ENCODE assay signal across 22 cellular contexts in genomic region chr18:49716035-49716434, GRCh38.
"Had no signal": no experiment of that assay in that cellular context is flagged by ENCODE, and none has a peak within 500 bp of the region (broad histone marks: within the 10 kb centered on the region; RNA-seq: fewer than 3 reads in every experiment).

No MANE protein-coding gene starts in this region.

- DNase-seq: activated CD4-positive, alpha-beta T cell treated with anti-CD3 and anti-CD28 coated beads for 1 hour; activated CD4-positive, alpha-beta T cell treated with anti-CD3 and anti-CD28 coated beads, Interleukin-2, amount 50 U/mL, for 1 hour; activated CD8-positive, alpha-beta T cell treated with anti-CD3 and anti-CD28 coated beads for 36 hours; activated gamma-delta T cell treated with Interleukin-2 at 50 U/mL for 16 hours; activated naive CD8-positive, alpha-beta T cell treated with anti-CD3 and anti-CD28 coated beads, Interleukin-2, amount 50 U/mL, for 24 hours; activated T-cell treated with anti-CD3 and anti-CD28 coated beads, Interleukin-2, amount 50 U/mL, for 4 hours; amygdala; caudate nucleus; cortex of kidney; foreskin keratinocyte; left ventricle myocardium superior; naive thymus-derived CD8-positive, alpha-beta T cell; spleen; stimulated activated naive CD4-positive, alpha-beta T cell; T-helper 2 cell had no signal

- ATAC-seq: activated CD8-positive, alpha-beta T cell treated with anti-CD3 and anti-CD28 coated beads for 36 hours; activated naive CD8-positive, alpha-beta T cell treated with anti-CD3 and anti-CD28 coated beads, Interleukin-2, amount 50 U/mL, for 24 hours; activated T-cell treated with anti-CD3 and anti-CD28 coated beads, Interleukin-2, amount 50 U/mL, for 4 hours; activated T-helper 17 cell treated with anti-CD3 and anti-CD28 coated beads, Interleukin-2, amount 50 U/mL, for 72 hours; esophagus mucosa; foreskin keratinocyte; left ventricle myocardium superior; naive thymus-derived CD8-positive, alpha-beta T cell; WTC11 had no signal

- H3K36me3 ChIP-seq: right atrium auricular region, spleen, suprapubic skin, tibial nerve had no signal

- H3K27me3 ChIP-seq: right atrium auricular region, suprapubic skin, tibial nerve had no signal

- H3K27ac ChIP-seq: foreskin keratinocyte, right atrium auricular region, spleen, suprapubic skin, tibial nerve had no signal

- H3K4me3 ChIP-seq: right atrium auricular region, spleen, suprapubic skin, tibial nerve had no signal

- H3K9me3 ChIP-seq: right atrium auricular region, spleen, suprapubic skin, tibial nerve had no signal

- FAIRE-seq: islet of Langerhans had no signal

- H3K4me1 ChIP-seq: foreskin keratinocyte, right atrium auricular region, spleen, suprapubic skin, tibial nerve had no signal
